8 cellular contexts compared by ENCODE assay signal in the genomic region with DNA sequence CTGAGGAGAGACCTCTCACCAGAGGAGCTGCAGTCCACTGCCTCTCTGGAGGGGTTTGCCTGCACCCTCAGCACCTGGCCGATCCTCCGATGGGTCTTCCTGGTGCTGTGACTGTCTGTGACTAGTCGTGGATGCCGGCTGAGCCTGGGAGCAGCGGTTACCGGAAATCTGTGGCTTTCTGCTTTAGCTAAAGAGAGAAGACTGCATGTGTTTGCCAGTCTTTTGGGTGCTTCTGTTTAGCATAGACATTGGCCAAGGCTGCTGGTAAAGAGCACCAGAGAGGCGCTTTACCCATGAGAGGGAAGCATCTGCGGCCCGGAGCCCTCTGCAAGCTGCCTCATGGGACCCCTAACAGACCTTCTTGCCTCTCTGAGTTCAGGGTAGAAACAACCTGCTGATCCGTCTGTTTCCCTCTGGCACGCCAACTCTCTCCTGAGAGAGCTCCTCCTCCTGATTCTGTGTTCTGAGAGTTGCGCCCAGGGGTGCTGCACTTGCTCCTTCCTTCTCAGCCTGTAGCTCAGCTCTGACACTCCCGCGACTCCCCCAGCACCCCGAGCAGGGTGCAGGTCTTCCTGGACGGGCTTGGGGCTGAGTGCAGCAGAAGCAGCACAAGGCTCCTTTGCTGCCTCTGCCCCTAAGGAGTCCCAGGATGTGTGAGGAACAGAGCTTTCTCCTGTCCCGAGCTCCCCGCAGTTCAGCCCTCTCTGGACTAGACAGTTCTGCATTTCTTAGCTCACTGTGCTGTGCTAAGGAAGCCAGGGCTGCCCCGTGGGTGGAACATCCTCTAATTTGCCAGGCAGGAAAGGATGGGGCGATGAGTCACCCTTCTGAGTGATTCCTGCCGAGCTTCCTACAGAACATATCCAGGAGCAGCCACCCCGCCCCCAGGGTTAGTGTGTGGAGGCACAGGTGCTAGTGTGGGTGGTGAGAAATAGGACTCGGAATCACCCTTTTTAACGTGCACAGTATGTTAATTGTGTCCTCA.
DNase-seq lines count a peak whose midpoint lies in the region; ATAC-seq, FAIRE-seq and TF ChIP-seq lines count a peak whose summit lies in the region.

No MANE protein-coding gene starts in this region.

- H3K9ac ChIP-seq in OCI-LY3 (ENCODE audit: low read length) = no peak overlapping the region
- peak overlapping the region; percentile 24 for H3K9ac ChIP-seq in GM12878 (ENCODE audit: control insufficient read depth, insufficient read depth, low read length)

- H3K4me1 Mint-ChIP-seq in stimulated activated effector memory CD8-positive, alpha-beta T cell treated with anti-CD3 and anti-CD28 coated beads, Interleukin-12 subunit alpha, Interleukin-12 subunit beta, amount 100 ng/mL, for 72 hours = peaks cover 26% of the 10 kb centered on the region

- in situ Hi-C loops in GM12878 (cut with MboI) = no loop called here

- RAD21 ChIA-PET in GM12878 (lab: Charles Lee; ENCODE audit: unreplicated experiment) = interaction anchor here (0.8 to 2.3 kb wide), 12 partner anchors 28 to 203 kb away, joined by 3 to 12 read pairs (median 4); a partner anchor contains a TSS

- TF ChIP-seq CTCF in OCI-LY3 (IDR thresholded peaks at IDR 0.05; ENCODE audit: low read depth, low read length) (no peak), GM12878 (IDR thresholded peaks at IDR 0.05 in 2 of 3, conservative IDR thresholded peaks at IDR 0.05 in 1 of 3; ENCODE audit: control insufficient read depth in 2 of 3, extremely low read depth in 1 of 3, insufficient read depth in 1 of 3, low read depth in 3 of 3, low read length in 3 of 3) (no peak)

- H3K9me3 Mint-ChIP-seq in stimulated activated effector memory CD8-positive, alpha-beta T cell treated with anti-CD3 and anti-CD28 coated beads, Interleukin-12 subunit alpha, Interleukin-12 subunit beta, amount 100 ng/mL, for 72 hours = no peaks in the 10 kb centered on the region

- SMC1A ChIA-PET in GM12878 (lab: Charles Lee; ENCODE audit: uncharacterized antibody, unreplicated experiment) = interaction anchor here (0.6 to 2.1 kb wide), 15 partner anchors 8 to 740 kb away, joined by 3 to 17 read pairs (median 4); no protein-coding TSS in a partner anchor

- H3K4me3 ChIP-seq in OCI-LY3 (ENCODE audit: low read length) (peak overlapping the region; percentile 60), GM12878 (peak overlapping the region; percentile 63)

- FAIRE-seq in GM12878 (lab: Jason Lieb, UNC) = peak; percentile 54

- H3K36me3 Mint-ChIP-seq in stimulated activated effector memory CD8-positive, alpha-beta T cell treated with anti-CD3 and anti-CD28 coated beads, Interleukin-12 subunit alpha, Interleukin-12 subunit beta, amount 100 ng/mL, for 72 hours = no peaks in the 10 kb centered on the region

- WGBS in GM12878 (ENCODE audit: insufficient coverage, insufficient replicate concordance, low lambda C conversion rate, missing lambda C conversion rate) = 27% methylated on average over 24 of the region's 24 CpGs

- H2AFZ ChIP-seq in OCI-LY3 (ENCODE audit: low read depth, low read length) (peak overlapping the region; percentile 70; the same call in 1 of the 2 replicates), GM12878 (ENCODE audit: control insufficient read depth, low read depth, low read length) (peak overlapping the region; percentile 61)

- peak overlapping the region; percentile 60 for H3K4me3 Mint-ChIP-seq in stimulated activated effector memory CD8-positive, alpha-beta T cell treated with anti-CD3 and anti-CD28 coated beads, Interleukin-12 subunit alpha, Interleukin-12 subunit beta, amount 100 ng/mL, for 72 hours

- POLR2A ChIA-PET in GM12878 (lab: Charles Lee) = interaction anchor here (0.6 kb wide), 1 partner anchor 1179 kb away, joined by 3 read pairs; no protein-coding TSS in a partner anchor

- CTCF ChIA-PET in GM12878 (lab: Yijun Ruan, JAX) = interaction anchor here (0.6 to 1.7 kb wide), 8 partner anchors 9 to 205 kb away, joined by 3 to 5 read pairs (median 3); no protein-coding TSS in a partner anchor

- H3K27me3 ChIP-seq in OCI-LY3 (ENCODE audit: low read depth, low read length) = peaks cover 37% of the 10 kb centered on the region
- H3K27me3 ChIP-seq in GM12878 (replicated peaks in 1 of 2; ENCODE audit: control insufficient read depth in 2 of 2, insufficient read depth in 2 of 2, low read length in 1 of 2) = no peaks in the 10 kb centered on the region

- TF ChIP-seq POLR2A in GM12878 (IDR thresholded peaks at IDR 0.05; ENCODE audit: low read depth, low read length) = no peak

- ATAC-seq in HG02678 (IDR thresholded peaks at IDR 0.05; ENCODE audit: unreplicated experiment) (peak; percentile 45), GM12878 (peak; percentile 73), GM18520 (IDR thresholded peaks at IDR 0.05; ENCODE audit: unreplicated experiment) (no peak)
- peak; percentile 45 for ATAC-seq in stimulated activated effector memory CD8-positive, alpha-beta T cell treated with anti-CD3 and anti-CD28 coated beads, Interleukin-12 subunit alpha, Interleukin-12 subunit beta, amount 100 ng/mL, for 72 hours

- peak; percentile 77 for DNase-seq in GDM1 (lab: John Stamatoyannopoulos, UW)
- DNase-seq in GM12878 (ENCODE audit: low read depth, low spot score) = no peak
- peak; percentile 60 for DNase-seq in inferior parietal cortex (ENCODE audit: extremely low spot score)
- DNase-seq in stimulated activated effector memory CD8-positive, alpha-beta T cell treated with anti-CD3 and anti-CD28 coated beads, Interleukin-12 subunit alpha, Interleukin-12 subunit beta, amount 100 ng/mL, for 72 hours (ENCODE audit: low spot score in 2 of 2) = no peak
- no peak for DNase-seq in activated CD4-positive, CD25-positive, alpha-beta regulatory T cell (lab: John Stamatoyannopoulos, UW)

- no peaks in the 10 kb centered on the region for H4K20me1 ChIP-seq in OCI-LY3 (ENCODE audit: insufficient read depth, low read length)
- H4K20me1 ChIP-seq in GM12878 (ENCODE audit: control insufficient read depth, insufficient read depth) = no peaks in the 10 kb centered on the region

- H3K9me3 ChIP-seq in OCI-LY3 (ENCODE audit: insufficient read depth, low read length) (no peaks in the 10 kb centered on the region), GM12878 (replicated peaks; ENCODE audit: control insufficient read depth, insufficient read depth, low read length) (no peaks in the 10 kb centered on the region)

- H3K27ac ChIP-seq in OCI-LY3 (ENCODE audit: low read length) = no peak overlapping the region
- H3K27ac ChIP-seq in GM12878 (ENCODE audit: control insufficient read depth, insufficient read depth) = peak overlapping the region; percentile 48; the same call in 1 of the 2 replicates

- intact Hi-C loops in GM12878 (cut with micrococcal nuclease; ENCODE audit: unreplicated experiment) = loop anchor here (2.0 to 10.0 kb wide), 3 partner anchors 117 to 203 kb away; a partner anchor contains a TSS

- H3K4me1 ChIP-seq in OCI-LY3 (ENCODE audit: low read length) (peaks cover 13% of the 10 kb centered on the region), GM12878 (ENCODE audit: control insufficient read depth, insufficient read depth, low read length) (peaks cover 35% of the 10 kb centered on the region)

- no peak for TF ChIP-seq EP300 in GM12878 (IDR thresholded peaks at IDR 0.05; ENCODE audit: borderline replicate concordance in 1 of 2, control insufficient read depth in 1 of 2, low read depth in 2 of 2, low read length in 2 of 2)

- H3K79me2 ChIP-seq in OCI-LY3 (ENCODE audit: low read length) (no peaks in the 10 kb centered on the region), GM12878 (ENCODE audit: control insufficient read depth, insufficient read depth, low read length) (no peaks in the 10 kb centered on the region)

- no peak overlapping the region for H3K27ac Mint-ChIP-seq in stimulated activated effector memory CD8-positive, alpha-beta T cell treated with anti-CD3 and anti-CD28 coated beads, Interleukin-12 subunit alpha, Interleukin-12 subunit beta, amount 100 ng/mL, for 72 hours

- H3K4me2 ChIP-seq in OCI-LY3 (ENCODE audit: low read length) = peak overlapping the region; percentile 67
- H3K4me2 ChIP-seq in GM12878 (ENCODE audit: control insufficient read depth, insufficient read depth) = peak overlapping the region; percentile 78

- H3K36me3 ChIP-seq in OCI-LY3 (replicated peaks; ENCODE audit: low read depth, low read length) (no peaks in the 10 kb centered on the region), GM12878 (ENCODE audit: control insufficient read depth in 2 of 2, insufficient read depth in 2 of 2, low read length in 1 of 2) (no peaks in the 10 kb centered on the region)

- TF ChIP-seq RAD21 in GM12878 (IDR thresholded peaks at IDR 0.05; ENCODE audit: insufficient read depth, low read depth, low read length) = no peak

- no TSS peak for BruUV-seq in GM12878 (replicated peaks; lab: Mats Ljungman, UMichigan)

TF ChIP-seq in GM12878, 131 proteins besides CTCF, POLR2A, EP300 and RAD21:
- TF ChIP-seq EED (IDR thresholded peaks at IDR 0.05; ENCODE audit: low read depth) = peak; percentile 14; the same call in 1 of the 2 replicates
- TF ChIP-seq SPI1 (IDR thresholded peaks at IDR 0.05; ENCODE audit: borderline replicate concordance, insufficient read depth, low read depth, low read length) = 0 out of 2 replicates have a peak, but pooled peaks have one; percentile 29
- no peak for TF ChIP-seq BMI1 (IDR thresholded peaks at IDR 0.05; ENCODE audit: borderline replicate concordance)
- TF ChIP-seq CBX3 (IDR thresholded peaks at IDR 0.05; ENCODE audit: borderline replicate concordance, low read depth) = no peak
- TF ChIP-seq ZNF217 (IDR thresholded peaks at IDR 0.05) = no peak
- peak; percentile 49 for TF ChIP-seq IKZF1 (conservative IDR thresholded peaks at IDR 0.05)
- no peak for TF ChIP-seq IRF4 (IDR thresholded peaks at IDR 0.05; ENCODE audit: low read depth, low read length)
- peak; percentile 68 for TF ChIP-seq RUNX3 (IDR thresholded peaks at IDR 0.05; ENCODE audit: low read length)
- TF ChIP-seq BHLHE40 (IDR thresholded peaks at IDR 0.05; ENCODE audit: borderline replicate concordance in 1 of 2, low read depth in 2 of 2, low read length in 1 of 2) = no peak
- 0 out of 2 replicates have a peak, but pooled peaks have one; percentile 13 for TF ChIP-seq CREB1 (IDR thresholded peaks at IDR 0.05; ENCODE audit: low read depth)
- TF ChIP-seq TCF12 (IDR thresholded peaks at IDR 0.05; ENCODE audit: low read depth, low read length) = no peak

Comparison
In these comparisons a context has a peak if more than half of its experiments do, and no peak if none do; other contexts are left out.
1. DNase-seq: peak in GDM1 (single experiment) and inferior parietal cortex (single experiment); none in GM12878 (single experiment), stimulated activated effector memory CD8-positive, alpha-beta T cell treated with anti-CD3 and anti-CD28 coated beads, Interleukin-12 subunit alpha, Interleukin-12 subunit beta, amount 100 ng/mL, for 72 hours (0 of 2) and activated CD4-positive, CD25-positive, alpha-beta regulatory T cell (0 of 4).